In the genomic region with DNA sequence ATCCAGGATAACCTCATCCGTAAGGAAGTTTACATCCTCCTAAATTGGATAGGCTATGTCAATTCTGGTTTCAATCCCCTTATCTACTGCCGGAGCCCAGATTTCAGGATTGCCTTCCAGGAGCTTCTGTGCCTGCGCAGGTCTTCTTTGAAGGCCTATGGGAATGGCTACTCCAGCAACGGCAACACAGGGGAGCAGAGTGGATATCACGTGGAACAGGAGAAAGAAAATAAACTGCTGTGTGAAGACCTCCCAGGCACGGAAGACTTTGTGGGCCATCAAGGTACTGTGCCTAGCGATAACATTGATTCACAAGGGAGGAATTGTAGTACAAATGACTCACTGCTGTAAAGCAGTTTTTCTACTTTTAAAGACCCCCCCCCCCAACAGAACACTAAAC, we compare ENCODE assay signal across 9 cellular contexts. TPM values are rescaled to one million over a fixed set of nuclear protein-coding genes. Genes with fewer than 3 reads are reported as not detected.
DNase-seq lines count a peak whose midpoint lies in the region; ATAC-seq and TF ChIP-seq lines count a peak whose summit lies in the region.
"Had no signal": no experiment of that assay in that cellular context is flagged by ENCODE, and none has a peak within 500 bp of the region (broad histone marks: within the 10 kb centered on the region; RNA-seq: fewer than 3 reads in every experiment).

No MANE protein-coding gene starts in this region.

- no peaks in the 10 kb centered on the region for H3K4me1 ChIP-seq in hepatocyte (ENCODE audit: insufficient read depth)
- peaks cover 24 to 95% (median 84%) of the 10 kb centered on the region in 6 donors for H3K4me1 ChIP-seq in spleen

- no peaks in the 10 kb centered on the region for H3K36me3 ChIP-seq in hepatocyte (replicated peaks; ENCODE audit: insufficient read depth, low read depth)
- no peaks in the 10 kb centered on the region for H3K36me3 ChIP-seq in spleen

- no peaks in the 10 kb centered on the region for H3K9me2 ChIP-seq in hepatocyte (replicated peaks; ENCODE audit: insufficient read depth)

- ATAC-seq in T-helper 17 cell (no peak), GM21619 (IDR thresholded peaks at IDR 0.05; ENCODE audit: unreplicated experiment) (no peak), GM18909 (IDR thresholded peaks at IDR 0.05; ENCODE audit: poor library complexity, unreplicated experiment) (no peak)

- no peaks in the 10 kb centered on the region for H3K79me2 ChIP-seq in hepatocyte

- H3K4me3 ChIP-seq in HL-60 (replicated peaks; ENCODE audit: insufficient read depth, low read length) = peak overlapping the region; percentile 72
- no peak overlapping the region for H3K4me3 ChIP-seq in hepatocyte
- H3K4me3 ChIP-seq in spleen = peak overlapping the region; percentile 26 to 89 (median 64)

- H3K4me3 Mint-ChIP-seq in T-helper 17 cell = peak overlapping the region; percentile 95

- no peaks in the 10 kb centered on the region for H3K27me3 ChIP-seq in HL-60 (ENCODE audit: insufficient read depth, poor library complexity, severe bottlenecking)
- peaks cover 23% of the 10 kb centered on the region for H3K27me3 ChIP-seq in hepatocyte
- no peaks in the 10 kb centered on the region for H3K27me3 ChIP-seq in spleen (replicated peaks in 1 of 7)

- H2AFZ ChIP-seq in hepatocyte = no peak overlapping the region

- H3K36me3 Mint-ChIP-seq in T-helper 17 cell (ENCODE audit: low read depth) = peaks cover 2% of the 10 kb centered on the region

- TF ChIP-seq POLR2A in spleen (IDR thresholded peaks at IDR 0.05) = no peak

- no peak overlapping the region for H3K27ac Mint-ChIP-seq in T-helper 17 cell

- H3K4me2 ChIP-seq in hepatocyte = no peak overlapping the region

- intact Hi-C loops in spleen (cut with DNase I; ENCODE audit: low total_unique reads) = no loop called here

- no peak for DNase-seq in HL-60 (ENCODE audit: low read depth in 1 of 2, low spot score in 1 of 2)
- no peak for DNase-seq in T-helper 17 cell
- peak; percentile 22 for DNase-seq in hepatocyte (ENCODE audit: low spot score)
- no peak for DNase-seq in spleen
- DNase-seq in retina = no peak
- DNase-seq: NCI-H1694, small intestine had no signal

- H4K20me1 ChIP-seq in hepatocyte (ENCODE audit: insufficient read depth, poor library complexity, severe bottlenecking) = no peaks in the 10 kb centered on the region

- 82% methylated on average over 7 of the region's 7 CpGs for WGBS in hepatocyte (ENCODE audit: low lambda C conversion rate, missing lambda C conversion rate)
- 58 to 75% (median 68%) methylated on average over 7 of the region's 7 CpGs for WGBS in spleen, 5 donors

- peaks cover 13% of the 10 kb centered on the region for H3K27me3 Mint-ChIP-seq in T-helper 17 cell

- H3K27ac ChIP-seq in HL-60 (replicated peaks) (peak overlapping the region; percentile 84), hepatocyte (no peak overlapping the region), spleen (peak overlapping the region in 7 of 8 donors; percentile 36 to 98 (median 94))

- peaks cover 56% of the 10 kb centered on the region for H3K4me1 Mint-ChIP-seq in T-helper 17 cell

- H3K9me3 ChIP-seq in T-helper 17 cell (ENCODE audit: control insufficient read depth, low read length, poor library complexity, severe bottlenecking) (no peaks in the 10 kb centered on the region), hepatocyte (ENCODE audit: low read depth) (no peaks in the 10 kb centered on the region), spleen (no peaks in the 10 kb centered on the region)

- TF ChIP-seq CTCF in HL-60 (IDR thresholded peaks at IDR 0.05; ENCODE audit: insufficient read depth, low read length) = no peak
- TF ChIP-seq CTCF in hepatocyte (IDR thresholded peaks at IDR 0.05; ENCODE audit: poor library complexity) = no peak
- TF ChIP-seq CTCF in spleen (IDR thresholded peaks at IDR 0.05 in 8 of 11, conservative IDR thresholded peaks at IDR 0.05 in 3 of 11) = no peak

RNA-seq across cellular contexts. Expression of gene ADRB2, which starts 1.3 kb away (rescaled TPM):
- total RNA-seq in T-helper 17 cell = 1 to 10 TPM; 2.9 to 5.7 TPM
- total RNA-seq in hepatocyte = 0.60 and 0.63 TPM in 2 replicates
- 1.1 and 1.8 TPM in 2 replicates for polyA plus RNA-seq in hepatocyte
- total RNA-seq in spleen = 10 to 100 TPM in 4 of 7 donors, 1 to 10 TPM in 3; 8.7 to 23.1 (median 14.9) TPM
- 1 to 10 TPM; 1.2 to 3.1 (median 2.4) TPM for polyA plus RNA-seq in spleen
